In the genomic region with DNA sequence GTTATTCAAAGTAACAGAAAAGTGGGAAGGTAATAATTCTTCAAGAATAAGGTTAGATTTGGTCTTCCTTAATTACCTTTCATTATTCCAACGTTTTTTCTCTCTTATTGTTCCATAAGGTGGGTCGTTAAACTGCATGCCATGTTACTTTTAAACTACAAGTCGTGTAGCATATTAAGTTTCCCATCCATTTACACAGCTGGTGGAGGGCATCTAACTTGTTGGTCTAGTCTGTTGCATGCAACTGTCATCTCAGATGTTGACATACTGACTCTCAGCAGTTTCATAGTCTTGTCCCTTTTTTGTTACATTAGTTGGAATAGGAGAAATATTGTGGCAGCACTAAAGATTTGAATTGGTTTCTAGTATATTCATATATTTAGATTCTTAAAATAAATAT, we compare ENCODE assay signal across 29 cellular contexts. TPM values are rescaled to one million over a fixed set of nuclear protein-coding genes. Genes with fewer than 3 reads are reported as not detected.
"Had no signal": no experiment of that assay in that cellular context is flagged by ENCODE, and none has a peak within 500 bp of the region (broad histone marks: within the 10 kb centered on the region; RNA-seq: fewer than 3 reads in every experiment).

No MANE protein-coding gene starts in this region.

- H3K4me3 ChIP-seq: gastrocnemius medialis, hepatocyte, pancreas, psoas muscle, smooth muscle cell, suprapubic skin, tibial artery had no signal

- H2AFZ ChIP-seq: hepatocyte had no signal

- DNase-seq: activated CD4-positive, alpha-beta memory T cell treated with anti-CD3 and anti-CD28 coated beads for 36 hours; activated CD4-positive, alpha-beta T cell treated with anti-CD3 and anti-CD28 coated beads, Interleukin-2, amount 10 ng/mL, durations not matched to agents 24 days and 14 days; activated CD4-positive, CD25-positive, alpha-beta regulatory T cell treated with anti-CD3 and anti-CD28 coated beads, Interleukin-2, amount 50 U/mL, for 72 hours; activated CD8-positive, alpha-beta memory T cell treated with anti-CD3 and anti-CD28 coated beads, Interleukin-2, amount 50 U/mL, for 4 hours; activated naive CD4-positive, alpha-beta T cell; activated T-cell treated with anti-CD3 and anti-CD28 coated beads, Interleukin-2, amount 50 U/mL, for 1 hour; anterior cingulate cortex; gastrocnemius medialis; kidney; left colon; naive B cell; nucleus accumbens; pancreas; psoas muscle; stimulated activated CD4-positive, alpha-beta T cell treated with anti-CD3 and anti-CD28 coated beads, Interleukin-2, amount 100 ng/mL, for 24 hours; stimulated activated naive CD4-positive, alpha-beta T cell; T-helper 2 cell; tibial artery had no signal

- H3K4me3 Mint-ChIP-seq: activated CD4-positive, alpha-beta memory T cell treated with anti-CD3 and anti-CD28 coated beads for 36 hours; activated CD4-positive, alpha-beta T cell treated with anti-CD3 and anti-CD28 coated beads, Interleukin-2, amount 10 ng/mL, durations not matched to agents 24 days and 14 days; activated naive CD8-positive, alpha-beta T cell; central memory CD8-positive, alpha-beta T cell; dendritic cell treated with granulocyte-macrophage colony-stimulating factor and Interleukin-4, amounts not matched to agents 40 ng/mL and 50 ng/mL, for 4 days; mesothelial cell of epicardium; naive B cell; neural crest cell had no signal

- H3K4me2 ChIP-seq: hepatocyte, smooth muscle cell had no signal

- H3K4me1 Mint-ChIP-seq: activated CD4-positive, alpha-beta T cell treated with anti-CD3 and anti-CD28 coated beads, Interleukin-2, amount 10 ng/mL, durations not matched to agents 24 days and 14 days; central memory CD8-positive, alpha-beta T cell; mesothelial cell of epicardium; naive B cell had no signal

- H3K27ac Mint-ChIP-seq: activated CD4-positive, alpha-beta memory T cell treated with anti-CD3 and anti-CD28 coated beads for 36 hours; activated CD4-positive, alpha-beta T cell treated with anti-CD3 and anti-CD28 coated beads, Interleukin-2, amount 10 ng/mL, durations not matched to agents 24 days and 14 days; activated T-helper 2 cell treated with anti-CD3 and anti-CD28 coated beads, Interferon-gamma antibody, Interleukin-2, Interleukin-4, amounts not matched to agents 10 μg/mL and 5 μg/mL and 100 μg/mL, durations not matched to agents 14 hours and 24 hours and 36 hours; dendritic cell treated with granulocyte-macrophage colony-stimulating factor and Interleukin-4, amounts not matched to agents 40 ng/mL and 50 ng/mL, for 4 days; mesothelial cell of epicardium had no signal

- H3K27me3 ChIP-seq: gastrocnemius medialis, hepatocyte, pancreas, suprapubic skin, tibial artery had no signal

- H3K9me3 ChIP-seq: gastrocnemius medialis, pancreas, psoas muscle, suprapubic skin, tibial artery had no signal

- ATAC-seq: gastrocnemius medialis, left colon, pancreas, psoas muscle had no signal

- H3K9me3 Mint-ChIP-seq: activated CD4-positive, alpha-beta memory T cell treated with anti-CD3 and anti-CD28 coated beads for 36 hours; activated CD4-positive, alpha-beta T cell treated with anti-CD3 and anti-CD28 coated beads, Interleukin-2, amount 10 ng/mL, durations not matched to agents 24 days and 14 days; activated T-helper 2 cell treated with anti-CD3 and anti-CD28 coated beads, Interferon-gamma antibody, Interleukin-2, Interleukin-4, amounts not matched to agents 10 μg/mL and 5 μg/mL and 100 μg/mL, durations not matched to agents 14 hours and 24 hours and 36 hours; central memory CD8-positive, alpha-beta T cell; dendritic cell treated with granulocyte-macrophage colony-stimulating factor and Interleukin-4, amounts not matched to agents 40 ng/mL and 50 ng/mL, for 4 days; mesothelial cell of epicardium; naive B cell; neural crest cell had no signal

- H3K27me3 Mint-ChIP-seq: activated CD4-positive, alpha-beta memory T cell treated with anti-CD3 and anti-CD28 coated beads for 36 hours; activated CD4-positive, alpha-beta T cell treated with anti-CD3 and anti-CD28 coated beads, Interleukin-2, amount 10 ng/mL, durations not matched to agents 24 days and 14 days; activated naive CD8-positive, alpha-beta T cell; central memory CD8-positive, alpha-beta T cell; dendritic cell treated with granulocyte-macrophage colony-stimulating factor and Interleukin-4, amounts not matched to agents 40 ng/mL and 50 ng/mL, for 4 days; naive B cell had no signal

- H3K4me1 ChIP-seq: psoas muscle, suprapubic skin had no signal

- H3K27ac ChIP-seq: epithelial cell of prostate, gastrocnemius medialis, hepatocyte, psoas muscle, suprapubic skin, tibial artery had no signal

- H3K79me2 ChIP-seq: hepatocyte had no signal

RNA-seq across cellular contexts. Expression of a gene that starts 54.6 kb away (rescaled TPM):
- total RNA-seq: activated CD4-positive, alpha-beta memory T cell treated with anti-CD3 and anti-CD28 coated beads for 36 hours; activated CD4-positive, alpha-beta T cell treated with anti-CD3 and anti-CD28 coated beads, Interleukin-2, amount 10 ng/mL, durations not matched to agents 24 days and 14 days; bronchial epithelial cell; mesothelial cell of epicardium; psoas muscle had no signal
